In the genomic region with DNA sequence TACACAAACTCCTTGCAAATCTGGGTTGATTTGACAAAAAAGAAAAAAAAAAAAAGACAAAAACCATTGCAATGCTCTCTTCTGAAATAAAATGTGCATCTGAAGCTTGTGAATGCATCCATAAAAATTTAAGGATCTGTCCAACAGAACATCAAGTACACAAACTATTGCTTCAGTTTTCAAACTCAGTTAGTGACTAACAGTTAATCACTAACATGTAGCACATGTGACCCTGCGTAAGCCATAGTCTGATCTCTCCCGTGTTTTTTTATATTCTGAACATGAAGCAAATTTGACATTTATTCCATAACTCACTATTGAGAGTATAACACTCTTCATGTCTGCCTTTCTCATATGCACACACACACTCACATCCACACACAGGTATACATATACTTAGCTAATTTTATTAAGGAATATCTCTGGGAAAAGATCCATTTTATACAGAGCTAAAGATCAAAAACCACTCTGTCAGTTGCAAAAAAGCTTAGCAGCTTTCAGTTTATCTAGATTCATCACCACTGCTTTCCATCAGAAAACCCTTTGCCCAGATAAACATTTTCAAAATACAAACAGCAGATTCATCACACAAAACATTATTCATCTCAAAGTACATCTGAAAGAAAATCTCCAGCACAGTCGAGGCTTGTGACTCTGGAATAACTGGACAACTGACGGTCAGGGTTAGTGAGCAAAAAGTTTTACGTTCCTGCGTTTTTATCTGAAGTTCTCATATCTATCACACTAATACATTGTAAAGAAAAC, we compare ENCODE assay signal across 26 cellular contexts.
DNase-seq lines count a peak whose midpoint lies in the region; ATAC-seq and TF ChIP-seq lines count a peak whose summit lies in the region.
"Had no signal": no experiment of that assay in that cellular context is flagged by ENCODE, and none has a peak within 500 bp of the region (broad histone marks: within the 10 kb centered on the region; RNA-seq: fewer than 3 reads in every experiment).

No MANE protein-coding gene starts in this region.

- no peaks in the 10 kb centered on the region for H4K20me1 ChIP-seq in PC-3 (ENCODE audit: low read length)

- no peaks in the 10 kb centered on the region for H3K9me3 Mint-ChIP-seq in T-helper 2 cell treated with Interferon-gamma antibody and Interleukin-4, amounts not matched to agents 5 μg/mL and 100 μg/mL, for 36 hours
- H3K9me3 Mint-ChIP-seq in mesothelial cell of epicardium, result no peaks in the 10 kb centered on the region
- H3K9me3 Mint-ChIP-seq: activated CD4-positive, alpha-beta memory T cell treated with anti-CD3 and anti-CD28 coated beads for 36 hours; activated naive CD4-positive, alpha-beta T cell treated with anti-CD3 and anti-CD28 coated beads, Interleukin-2, amount 50 U/mL, for 24 hours; activated T-cell treated with anti-CD3 and anti-CD28 coated beads, Interleukin-2, amount 50 U/mL, for 4 hours; brain; stimulated activated naive CD8-positive, alpha-beta T cell treated with anti-CD3 and anti-CD28 coated beads, Interleukin-15, Interleukin-2, amounts not matched to agents 100 ng/mL and 50 ng/mL, for 24 hours; type B pancreatic cell had no signal

- H3K27me3 ChIP-seq in PC-3 (ENCODE audit: low read length) (no peaks in the 10 kb centered on the region), neuron (ENCODE audit: insufficient read depth, low read length) (no peaks in the 10 kb centered on the region)
- H3K27me3 ChIP-seq: right atrium auricular region had no signal

- no peaks in the 10 kb centered on the region for H3F3A ChIP-seq in PC-3 (ENCODE audit: low read length, unreplicated experiment)

- H3K9me2 ChIP-seq in PC-3 (replicated peaks; ENCODE audit: low read length), result no peaks in the 10 kb centered on the region

- TF ChIP-seq CTCF in PC-3 (conservative IDR thresholded peaks at IDR 0.05; ENCODE audit: low read depth, low read length), result no peak
- no peak for TF ChIP-seq CTCF in mesothelial cell of epicardium (IDR thresholded peaks at IDR 0.05; ENCODE audit: unreplicated experiment)

- ATAC-seq in PC-3 (peak; percentile 88), HG03571 (IDR thresholded peaks at IDR 0.05; ENCODE audit: unreplicated experiment) (no peak), HG03159 (IDR thresholded peaks at IDR 0.05; ENCODE audit: unreplicated experiment) (no peak)
- ATAC-seq: activated T-cell treated with anti-CD3 and anti-CD28 coated beads, Interleukin-2, amount 50 U/mL, for 4 hours had no signal

- no peaks in the 10 kb centered on the region for H3K79me2 ChIP-seq in PC-3 (ENCODE audit: low read length)

- POLR2A ChIA-PET in PC-3 (lab: Charles Lee; ENCODE audit: unreplicated experiment), result interaction anchor here (0.6 kb wide), 2 partner anchors 50 to 386 kb away, joined by 3 to 4 read pairs; no protein-coding TSS in a partner anchor

- no peaks in the 10 kb centered on the region for H3K9me3 ChIP-seq in PC-3 (ENCODE audit: low read length)
- H3K9me3 ChIP-seq in neuron (ENCODE audit: low read length), result no peaks in the 10 kb centered on the region
- H3K9me3 ChIP-seq: right atrium auricular region had no signal

- H2AFZ ChIP-seq in PC-3 (ENCODE audit: low read length) (peak overlapping the region; percentile 65), neuron (ENCODE audit: low read depth, low read length) (peak overlapping the region; percentile 67)

- no peaks in the 10 kb centered on the region for H3K36me3 Mint-ChIP-seq in T-helper 2 cell treated with Interferon-gamma antibody and Interleukin-4, amounts not matched to agents 5 μg/mL and 100 μg/mL, for 36 hours (ENCODE audit: low read depth)
- H3K36me3 Mint-ChIP-seq in mesothelial cell of epicardium, result no peaks in the 10 kb centered on the region
- H3K36me3 Mint-ChIP-seq: activated CD4-positive, alpha-beta memory T cell treated with anti-CD3 and anti-CD28 coated beads for 36 hours; activated naive CD4-positive, alpha-beta T cell treated with anti-CD3 and anti-CD28 coated beads, Interleukin-2, amount 50 U/mL, for 24 hours; brain; type B pancreatic cell had no signal

- H3K4me2 ChIP-seq in PC-3 (ENCODE audit: low read length), result peak overlapping the region; percentile 55

- no peak overlapping the region for H3K27ac Mint-ChIP-seq in T-helper 2 cell treated with Interferon-gamma antibody and Interleukin-4, amounts not matched to agents 5 μg/mL and 100 μg/mL, for 36 hours
- H3K27ac Mint-ChIP-seq in mesothelial cell of epicardium, result no peak overlapping the region
- H3K27ac Mint-ChIP-seq: activated CD4-positive, alpha-beta memory T cell treated with anti-CD3 and anti-CD28 coated beads for 36 hours; activated naive CD4-positive, alpha-beta T cell treated with anti-CD3 and anti-CD28 coated beads, Interleukin-2, amount 50 U/mL, for 24 hours; brain; stimulated activated naive CD8-positive, alpha-beta T cell treated with anti-CD3 and anti-CD28 coated beads, Interleukin-15, Interleukin-2, amounts not matched to agents 100 ng/mL and 50 ng/mL, for 24 hours; type B pancreatic cell had no signal

- H3K4me1 ChIP-seq in PC-3 (ENCODE audit: insufficient read depth, low read length) (peaks cover 13% of the 10 kb centered on the region; the same call in 1 of the 2 replicates), neuron (ENCODE audit: insufficient read depth, low read length) (no peaks in the 10 kb centered on the region)
- H3K4me1 ChIP-seq: right atrium auricular region had no signal

- DNase-seq in AG20443 (ENCODE audit: low spot score) (peak; percentile 45), PC-3 (peak; percentile 67), fibroblast of gingiva (ENCODE audit: low read depth) (peak; percentile 79), mesothelial cell of epicardium (ENCODE audit: low spot score in 2 of 2, unreplicated experiment in 2 of 2) (no peak)
- no peak for DNase-seq in T-helper 2 cell treated with Interferon-gamma antibody and Interleukin-4, amounts not matched to agents 5 μg/mL and 100 μg/mL, for 36 hours (ENCODE audit: low spot score)
- DNase-seq: activated CD4-positive, alpha-beta memory T cell treated with anti-CD3 and anti-CD28 coated beads for 36 hours; activated T-cell treated with anti-CD3 and anti-CD28 coated beads, Interleukin-2, amount 50 U/mL, for 4 hours; dermis blood vessel endothelial cell; erythroblast; GOT3; hippocampal formation; KBM-7; kidney glomerular epithelial cell; mesendoderm; NCI-H1092; NCI-H524; SHP77 had no signal

- no peak overlapping the region for H3K4me3 Mint-ChIP-seq in T-helper 2 cell treated with Interferon-gamma antibody and Interleukin-4, amounts not matched to agents 5 μg/mL and 100 μg/mL, for 36 hours
- no peak overlapping the region for H3K4me3 Mint-ChIP-seq in mesothelial cell of epicardium
- H3K4me3 Mint-ChIP-seq: activated CD4-positive, alpha-beta memory T cell treated with anti-CD3 and anti-CD28 coated beads for 36 hours; activated naive CD4-positive, alpha-beta T cell treated with anti-CD3 and anti-CD28 coated beads, Interleukin-2, amount 50 U/mL, for 24 hours; activated T-cell treated with anti-CD3 and anti-CD28 coated beads, Interleukin-2, amount 50 U/mL, for 4 hours; brain; stimulated activated naive CD8-positive, alpha-beta T cell treated with anti-CD3 and anti-CD28 coated beads, Interleukin-15, Interleukin-2, amounts not matched to agents 100 ng/mL and 50 ng/mL, for 24 hours; type B pancreatic cell had no signal

- H3K4me3 ChIP-seq in PC-3 (ENCODE audit: low read length) (peak overlapping the region; percentile 25; the same call in 1 of the 2 replicates), neuron (ENCODE audit: low read length) (no peak overlapping the region)
- H3K4me3 ChIP-seq: right atrium auricular region had no signal

- BruUV-seq in PC-3 (replicated peaks; lab: Mats Ljungman, UMichigan), result no TSS peak

- H3K27me3 Mint-ChIP-seq in T-helper 2 cell treated with Interferon-gamma antibody and Interleukin-4, amounts not matched to agents 5 μg/mL and 100 μg/mL, for 36 hours (ENCODE audit: low read depth), result no peaks in the 10 kb centered on the region
- H3K27me3 Mint-ChIP-seq in mesothelial cell of epicardium (ENCODE audit: low read depth), result no peaks in the 10 kb centered on the region
- H3K27me3 Mint-ChIP-seq: activated CD4-positive, alpha-beta memory T cell treated with anti-CD3 and anti-CD28 coated beads for 36 hours; activated naive CD4-positive, alpha-beta T cell treated with anti-CD3 and anti-CD28 coated beads, Interleukin-2, amount 50 U/mL, for 24 hours; brain; stimulated activated naive CD8-positive, alpha-beta T cell treated with anti-CD3 and anti-CD28 coated beads, Interleukin-15, Interleukin-2, amounts not matched to agents 100 ng/mL and 50 ng/mL, for 24 hours; type B pancreatic cell had no signal

- H3K9ac ChIP-seq in PC-3 (ENCODE audit: low read length), result peak overlapping the region; percentile 22; the same call in 1 of the 2 replicates

- intact Hi-C loops in PC-3 (cut with micrococcal nuclease), result no loop called here

- H3K36me3 ChIP-seq in PC-3 (ENCODE audit: low read depth, low read length) (no peaks in the 10 kb centered on the region), neuron (ENCODE audit: insufficient read depth, low read length) (no peaks in the 10 kb centered on the region)
- H3K36me3 ChIP-seq: right atrium auricular region had no signal

- H3K4me1 Mint-ChIP-seq in T-helper 2 cell treated with Interferon-gamma antibody and Interleukin-4, amounts not matched to agents 5 μg/mL and 100 μg/mL, for 36 hours (ENCODE audit: low read depth), result no peaks in the 10 kb centered on the region
- H3K4me1 Mint-ChIP-seq in mesothelial cell of epicardium, result no peaks in the 10 kb centered on the region
- H3K4me1 Mint-ChIP-seq: activated naive CD4-positive, alpha-beta T cell treated with anti-CD3 and anti-CD28 coated beads, Interleukin-2, amount 50 U/mL, for 24 hours had no signal

- peak overlapping the region; percentile 68 for H3K27ac ChIP-seq in PC-3 (ENCODE audit: low read length)
- H3K27ac ChIP-seq: HL-60, right atrium auricular region had no signal

- CTCF ChIA-PET in PC-3 (lab: Charles Lee), result no interaction called here

Comparison
In these comparisons a context has a peak if more than half of its experiments do, and no peak if none do; other contexts are left out.
1. DNase-seq: peak in AG20443 (single experiment), PC-3 (single experiment) and fibroblast of gingiva (single experiment); none in T-helper 2 cell treated with Interferon-gamma antibody and Interleukin-4, amounts not matched to agents 5 μg/mL and 100 μg/mL, for 36 hours (single experiment) and mesothelial cell of epicardium (0 of 2).